ENCODE assay signal across 11 cellular contexts in the genomic region with DNA sequence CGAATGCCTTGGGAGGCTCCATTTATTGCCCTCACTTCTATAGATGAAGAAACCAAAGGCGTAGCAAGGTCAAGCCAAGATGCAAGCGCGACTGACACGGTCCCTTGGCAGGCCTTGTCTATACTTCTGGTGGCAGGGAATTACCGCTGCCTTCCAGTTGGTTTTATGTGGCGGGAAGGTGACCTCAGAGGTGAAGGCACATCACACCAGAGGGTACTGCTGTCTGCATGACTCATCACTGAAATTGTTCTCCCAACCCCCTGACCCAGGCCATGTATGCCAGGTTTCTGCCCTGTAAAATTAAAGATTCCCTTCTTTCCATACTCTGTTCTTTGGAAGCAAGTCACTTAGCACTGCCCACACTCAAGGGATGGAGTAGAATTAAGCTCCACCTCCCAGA. TPM values are rescaled to one million over a fixed set of nuclear protein-coding genes. Genes with fewer than 3 reads are reported as not detected.
A peak's percentile ranks its signal among the peaks of the same experiment; 100 is the strongest.
DNase-seq lines count a peak whose midpoint lies in the region; ATAC-seq and TF ChIP-seq lines count a peak whose summit lies in the region.
"Had no signal": no experiment of that assay in that cellular context is flagged by ENCODE, and none has a peak within 500 bp of the region (broad histone marks: within the 10 kb centered on the region; RNA-seq: fewer than 3 reads in every experiment).

No MANE protein-coding gene starts in this region.

- peak; percentile 20 for ATAC-seq in left ventricle myocardium superior
- no peak for ATAC-seq in stimulated activated memory B cell treated with anti-CD40 and anti-IgM and Interleukin-4, amounts not matched to agents 10 μg/mL and 1 μg/mL and 100 μg/mL, for 72 hours
- no peak for ATAC-seq in HG02884 (IDR thresholded peaks at IDR 0.05; ENCODE audit: unreplicated experiment)

- peak overlapping the region; percentile 66 for H3K27ac Mint-ChIP-seq in HFFc6
- no peak overlapping the region for H3K27ac Mint-ChIP-seq in stimulated activated memory B cell treated with anti-CD40 and anti-IgM and Interleukin-4, amounts not matched to agents 10 μg/mL and 1 μg/mL and 100 μg/mL, for 72 hours
- H3K27ac Mint-ChIP-seq: T-helper 1 cell treated with Interleukin-12 subunit alpha and Interleukin-12 subunit beta and Interleukin-4 antibody, amounts not matched to agents 30 μg/mL and 1 μg/mL, for 36 hours had no signal

- H3K4me1 Mint-ChIP-seq in HFFc6 (ENCODE audit: low read depth): peaks cover 77% of the 10 kb centered on the region
- no peaks in the 10 kb centered on the region for H3K4me1 Mint-ChIP-seq in stimulated activated memory B cell treated with anti-CD40 and anti-IgM and Interleukin-4, amounts not matched to agents 10 μg/mL and 1 μg/mL and 100 μg/mL, for 72 hours
- H3K4me1 Mint-ChIP-seq: central memory CD8-positive, alpha-beta T cell had no signal

- H3K27me3 Mint-ChIP-seq in HFFc6 (ENCODE audit: insufficient read depth): peaks cover 3% of the 10 kb centered on the region
- H3K27me3 Mint-ChIP-seq in stimulated activated memory B cell treated with anti-CD40 and anti-IgM and Interleukin-4, amounts not matched to agents 10 μg/mL and 1 μg/mL and 100 μg/mL, for 72 hours: no peaks in the 10 kb centered on the region

- H3K27me3 ChIP-seq in adrenal gland: no peaks in the 10 kb centered on the region
- H3K27me3 ChIP-seq in stomach: no peaks in the 10 kb centered on the region

- H3K27ac ChIP-seq in adrenal gland (peak overlapping the region in 2 of 5 donors; percentile 16 to 29), stomach (peak overlapping the region in 3 of 5 donors; percentile 25 to 95 (median 88))

- no peak for TF ChIP-seq EP300 in stomach (IDR thresholded peaks at IDR 0.05)

- H3K36me3 Mint-ChIP-seq in HFFc6 (ENCODE audit: low read depth): peaks cover 67% of the 10 kb centered on the region
- peaks cover 5% of the 10 kb centered on the region for H3K36me3 Mint-ChIP-seq in stimulated activated memory B cell treated with anti-CD40 and anti-IgM and Interleukin-4, amounts not matched to agents 10 μg/mL and 1 μg/mL and 100 μg/mL, for 72 hours

- TF ChIP-seq POLR2A in adrenal gland (IDR thresholded peaks at IDR 0.05) (no peak), stomach (IDR thresholded peaks at IDR 0.05) (no peak)

- DNase-seq in HFFc6 (no peak), adrenal gland (peak in 6 of 7 donors; percentile 39 to 65 (median 44)), left ventricle myocardium superior (no peak), stomach (no peak), NCI-H1092 (lab: John Stamatoyannopoulos, UW) (no peak), NCI-H1436 (lab: John Stamatoyannopoulos, UW) (no peak)
- DNase-seq: DND-41 had no signal

- no peak overlapping the region for H3K4me3 ChIP-seq in adrenal gland
- no peak overlapping the region for H3K4me3 ChIP-seq in stomach

- no peaks in the 10 kb centered on the region for H3K9me3 Mint-ChIP-seq in HFFc6
- H3K9me3 Mint-ChIP-seq in stimulated activated memory B cell treated with anti-CD40 and anti-IgM and Interleukin-4, amounts not matched to agents 10 μg/mL and 1 μg/mL and 100 μg/mL, for 72 hours: peaks cover 4% of the 10 kb centered on the region
- H3K9me3 Mint-ChIP-seq: central memory CD8-positive, alpha-beta T cell; T-helper 1 cell treated with Interleukin-12 subunit alpha and Interleukin-12 subunit beta and Interleukin-4 antibody, amounts not matched to agents 30 μg/mL and 1 μg/mL, for 36 hours had no signal

- H3K36me3 ChIP-seq in adrenal gland (replicated peaks in 1 of 2): no peaks in the 10 kb centered on the region
- peaks cover 0 to 29% (median 4%) of the 10 kb centered on the region in 4 donors for H3K36me3 ChIP-seq in stomach

- no peaks in the 10 kb centered on the region for H3K9me3 ChIP-seq in adrenal gland (replicated peaks in 1 of 3)
- no peaks in the 10 kb centered on the region for H3K9me3 ChIP-seq in stomach

- H3K4me3 Mint-ChIP-seq in HFFc6: no peak overlapping the region
- H3K4me3 Mint-ChIP-seq in stimulated activated memory B cell treated with anti-CD40 and anti-IgM and Interleukin-4, amounts not matched to agents 10 μg/mL and 1 μg/mL and 100 μg/mL, for 72 hours: no peak overlapping the region
- H3K4me3 Mint-ChIP-seq: central memory CD8-positive, alpha-beta T cell; T-helper 1 cell treated with Interleukin-12 subunit alpha and Interleukin-12 subunit beta and Interleukin-4 antibody, amounts not matched to agents 30 μg/mL and 1 μg/mL, for 36 hours had no signal

- 72 to 84% (median 80%) methylated on average over 7 of the region's 7 CpGs for WGBS in adrenal gland, 4 donors
- 87 to 90% (median 89%) methylated on average over 7 of the region's 7 CpGs for WGBS in stomach, 5 donors

- H3K4me1 ChIP-seq in adrenal gland (replicated peaks in 1 of 2): peaks cover 26 to 53% of the 10 kb centered on the region in 2 donors
- peaks cover 46 to 92% (median 72%) of the 10 kb centered on the region in 4 donors for H3K4me1 ChIP-seq in stomach

- TF ChIP-seq CTCF in HFFc6 (IDR thresholded peaks at IDR 0.05) (no peak), adrenal gland (IDR thresholded peaks at IDR 0.05) (no peak), stomach (IDR thresholded peaks at IDR 0.05) (no peak)

- intact Hi-C loops in adrenal gland (cut with DNase I): no loop called here
- intact Hi-C loops in left ventricle myocardium superior (cut with micrococcal nuclease): no loop called here
- intact Hi-C loops in stomach (cut with DNase I; ENCODE audit: low total_unique reads): no loop called here

RNA-seq across cellular contexts. Expression of a gene that starts 36.1 kb away (rescaled TPM):
- 100 to 1,000 TPM in 1 of 6 experiments, 10 to 100 TPM in 5; 87.3 to 108 (median 93.2) TPM for total RNA-seq in HFFc6 (2021; fragmentation: NEBNext Ultra II Directional; extraction: Animal tissue kit (Norgen Biotek cat#: 25700))
- 10 to 100 TPM; 19.4 to 75.7 (median 49.4) TPM for total RNA-seq in adrenal gland
- polyA plus RNA-seq in adrenal gland: 100 to 1,000 TPM in 2 of 3 donors, 10 to 100 TPM in 1; 95.3 to 124 (median 115) TPM
- total RNA-seq in left ventricle myocardium superior: 65.0 TPM
- 10 to 100 TPM in 2 of 5 donors, 1 to 10 TPM in 2, not detected in 1; 7.1 to 46.8 (median 13.8) TPM for total RNA-seq in stomach
- 100 to 1,000 TPM in 1 of 3 donors, 10 to 100 TPM in 2; 90.0 to 114 (median 97.3) TPM for polyA plus RNA-seq in stomach

Comparison
In these comparisons a context has a peak if more than half of its experiments do, and no peak if none do; other contexts are left out.
1. DNase-seq: peak in adrenal gland (6 of 7); none in HFFc6 (single experiment), left ventricle myocardium superior (single experiment), stomach (single experiment), NCI-H1092 (single experiment) and NCI-H1436 (single experiment).